10 cellular contexts compared by ENCODE assay signal in the genomic region with DNA sequence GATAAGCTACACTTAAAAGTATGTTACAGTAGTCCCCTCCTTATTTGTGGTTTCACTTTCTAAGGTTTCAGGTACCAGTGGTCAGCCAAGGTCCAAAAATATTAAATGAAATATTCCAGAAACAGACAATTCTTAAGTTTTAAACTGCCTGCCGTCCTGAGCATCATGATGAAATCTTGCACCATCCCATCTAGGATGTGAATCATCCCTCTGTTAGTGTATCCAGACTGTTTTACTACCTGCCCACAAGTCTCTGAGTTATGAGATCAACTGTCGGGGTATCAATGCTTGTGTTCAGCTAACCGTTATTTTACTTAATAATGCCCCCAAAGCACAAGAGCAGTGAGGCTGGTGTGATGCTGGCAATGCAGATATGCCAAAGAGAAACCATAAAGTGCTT. TPM values are rescaled to one million over a fixed set of nuclear protein-coding genes. Genes with fewer than 3 reads are reported as not detected.
A peak's percentile ranks its signal among the peaks of the same experiment; 100 is the strongest.
DNase-seq lines count a peak whose midpoint lies in the region; FAIRE-seq and TF ChIP-seq lines count a peak whose summit lies in the region.
"Had no signal": no experiment of that assay in that cellular context is flagged by ENCODE, and none has a peak within 500 bp of the region (broad histone marks: within the 10 kb centered on the region; RNA-seq: fewer than 3 reads in every experiment).

No MANE protein-coding gene starts in this region.

- TF ChIP-seq POLR2A in H54 (IDR thresholded peaks at IDR 0.05; ENCODE audit: low read depth, low read length) = no peak

- FAIRE-seq in H54 (lab: Jason Lieb, UNC) = peak; percentile 91

- H3K4me3 ChIP-seq in AG09309 (ENCODE audit: control insufficient read depth, low read depth, low read length) = no peak overlapping the region
- H3K4me3 ChIP-seq in MG63 = no peak overlapping the region
- H3K4me3 ChIP-seq: ascending aorta had no signal

- no peaks in the 10 kb centered on the region for H3K27me3 ChIP-seq in MG63
- H3K27me3 ChIP-seq: ascending aorta had no signal

- no peaks in the 10 kb centered on the region for H3K27me3 Mint-ChIP-seq in activated CD4-positive, alpha-beta memory T cell treated with anti-CD3 and anti-CD28 coated beads, Interleukin-2, amount 10 ng/mL, durations not matched to agents 7 days and 5 days

- no peaks in the 10 kb centered on the region for H3K36me3 ChIP-seq in MG63
- H3K36me3 ChIP-seq: ascending aorta had no signal

- DNase-seq in AG09309 (ENCODE audit: low read depth) = peak; percentile 79
- no peak for DNase-seq in H54 (ENCODE audit: insufficient read length, low spot score)
- DNase-seq in activated CD4-positive, alpha-beta memory T cell treated with anti-CD3 and anti-CD28 coated beads, Interleukin-2, amount 10 ng/mL, durations not matched to agents 7 days and 5 days = no peak
- DNase-seq in iris pigment epithelial cell (ENCODE audit: low read depth) = peak; percentile 84
- no peak for DNase-seq in GM13976 (ENCODE audit: low spot score)
- no peak for DNase-seq in MG63
- DNase-seq in DMS114 treated with DMSO at 0.1 percent for 48 hours (lab: John Stamatoyannopoulos, UW; ENCODE audit: unreplicated experiment) = no peak
- DNase-seq in SK-N-DZ (ENCODE audit: low spot score) = no peak
- DNase-seq: NCI-H1092 treated with DMSO at 0.1 percent for 48 hours had no signal

- H3K27ac Mint-ChIP-seq in activated CD4-positive, alpha-beta memory T cell treated with anti-CD3 and anti-CD28 coated beads, Interleukin-2, amount 10 ng/mL, durations not matched to agents 7 days and 5 days = peak overlapping the region; percentile 47

- TF ChIP-seq CTCF in AG09309 (IDR thresholded peaks at IDR 0.05; ENCODE audit: control insufficient read depth, insufficient read depth, low read depth, low read length, missing control alignments) (no peak), GM13976 (IDR thresholded peaks at IDR 0.05; ENCODE audit: borderline replicate concordance, control extremely low read depth, extremely low read depth, insufficient read depth, missing control alignments) (no peak)

- POLR2A ChIA-PET in activated CD4-positive, alpha-beta memory T cell treated with anti-CD3 and anti-CD28 coated beads, Interleukin-2, amount 10 ng/mL, durations not matched to agents 7 days and 5 days (lab: Charles Lee) = interaction anchor here (0.8 to 1.9 kb wide), 2 partner anchors 10 to 12 kb away, joined by 3 to 6 read pairs; a partner anchor contains a TSS

- no peaks in the 10 kb centered on the region for H3K9me3 Mint-ChIP-seq in activated CD4-positive, alpha-beta memory T cell treated with anti-CD3 and anti-CD28 coated beads, Interleukin-2, amount 10 ng/mL, durations not matched to agents 7 days and 5 days

- CTCF ChIA-PET in activated CD4-positive, alpha-beta memory T cell treated with anti-CD3 and anti-CD28 coated beads, Interleukin-2, amount 10 ng/mL, durations not matched to agents 7 days and 5 days (lab: Charles Lee) = interaction anchor here (0.8 to 1.1 kb wide), 3 partner anchors 9 to 139 kb away, joined by 3 to 4 read pairs (median 4); no protein-coding TSS in a partner anchor

- H3K9me3 ChIP-seq in MG63 = no peaks in the 10 kb centered on the region
- H3K9me3 ChIP-seq: ascending aorta had no signal

- peaks cover 12% of the 10 kb centered on the region for H3K36me3 Mint-ChIP-seq in activated CD4-positive, alpha-beta memory T cell treated with anti-CD3 and anti-CD28 coated beads, Interleukin-2, amount 10 ng/mL, durations not matched to agents 7 days and 5 days (ENCODE audit: low read depth)

- peaks cover 73% of the 10 kb centered on the region for H3K4me1 Mint-ChIP-seq in activated CD4-positive, alpha-beta memory T cell treated with anti-CD3 and anti-CD28 coated beads, Interleukin-2, amount 10 ng/mL, durations not matched to agents 7 days and 5 days

- H3K4me3 Mint-ChIP-seq in activated CD4-positive, alpha-beta memory T cell treated with anti-CD3 and anti-CD28 coated beads, Interleukin-2, amount 10 ng/mL, durations not matched to agents 7 days and 5 days = peak overlapping the region; percentile 17

- in situ Hi-C loops in GM13976 (cut with MboI; ENCODE audit: low sequenced_read_pairs, unreplicated experiment) = no loop called here

RNA-seq across cellular contexts. Expression of a gene that starts 11.4 kb away (rescaled TPM):
- total RNA-seq in activated CD4-positive, alpha-beta memory T cell treated with anti-CD3 and anti-CD28 coated beads, Interleukin-2, amount 10 ng/mL, durations not matched to agents 7 days and 5 days = 10 to 100 TPM; 24.3 to 25.9 TPM
- total RNA-seq in MG63 (2014; rRNA removed; shearing (Covaris generic); ENCODE audit: low replicate concordance) = 0.39 and 0.46 TPM in 2 replicates
- 5.6 and 6.2 TPM in 2 replicates for polyA plus RNA-seq in SK-N-DZ (2014; cell fraction: cytosol; rRNA removed)
- 5.9 and 15.1 TPM in 2 replicates for polyA plus RNA-seq in SK-N-DZ (2014; cell fraction: nucleus; rRNA removed)

Comparison
In these comparisons a context has a peak if more than half of its experiments do, and no peak if none do; other contexts are left out.
1. DNase-seq: peak in AG09309 (single experiment) and iris pigment epithelial cell (single experiment); none in H54 (single experiment), activated CD4-positive, alpha-beta memory T cell treated with anti-CD3 and anti-CD28 coated beads, Interleukin-2, amount 10 ng/mL, durations not matched to agents 7 days and 5 days (single experiment), GM13976 (single experiment), MG63 (single experiment), DMS114 treated with DMSO at 0.1 percent for 48 hours (single experiment) and SK-N-DZ (single experiment).
2. RNA of a gene that starts 11.4 kb away (total RNA-seq): 24.3 to 25.9 TPM in activated CD4-positive, alpha-beta memory T cell treated with anti-CD3 and anti-CD28 coated beads, Interleukin-2, amount 10 ng/mL, durations not matched to agents 7 days and 5 days; 0.39 to 0.46 TPM in MG63; every median in the first group is over 10 times any median in the second.